In genomic region chr3:67381667-67382272, GRCh38 we compare ENCODE assay signal across 8 cellular contexts.
DNase-seq lines count a peak whose midpoint lies in the region; ATAC-seq and TF ChIP-seq lines count a peak whose summit lies in the region.

No MANE protein-coding gene starts in this region.

- no peaks in the 10 kb centered on the region for H3K9me3 Mint-ChIP-seq in activated CD8-positive, alpha-beta memory T cell treated with anti-CD3 and anti-CD28 coated beads, Interleukin-2, amount 10 ng/mL, durations not matched to agents 7 days and 5 days (ENCODE audit: low read depth)

- no peak for ATAC-seq in lung (ENCODE audit: insufficient read depth, low FRiP score)
- ATAC-seq in activated CD8-positive, alpha-beta memory T cell treated with anti-CD3 and anti-CD28 coated beads, Interleukin-2, amount 10 ng/mL, durations not matched to agents 7 days and 5 days: no peak

- no peaks in the 10 kb centered on the region for H3K27me3 Mint-ChIP-seq in activated CD8-positive, alpha-beta memory T cell treated with anti-CD3 and anti-CD28 coated beads, Interleukin-2, amount 10 ng/mL, durations not matched to agents 7 days and 5 days

- no peak overlapping the region for H3K4me3 Mint-ChIP-seq in activated CD8-positive, alpha-beta memory T cell treated with anti-CD3 and anti-CD28 coated beads, Interleukin-2, amount 10 ng/mL, durations not matched to agents 7 days and 5 days

- TF ChIP-seq RAD21 in Ishikawa (IDR thresholded peaks at IDR 0.05; ENCODE audit: low read depth): peak; percentile 65

- H3K4me1 Mint-ChIP-seq in activated CD8-positive, alpha-beta memory T cell treated with anti-CD3 and anti-CD28 coated beads, Interleukin-2, amount 10 ng/mL, durations not matched to agents 7 days and 5 days: no peaks in the 10 kb centered on the region

- peak; percentile 40 for TF ChIP-seq CTCF in lung (IDR thresholded peaks at IDR 0.05; ENCODE audit: control extremely low read depth, extremely low read depth)

- WGBS in lung, 2 donors: 54 to 63% methylated on average over 4 of the region's 4 CpGs

- DNase-seq in DMS 273 (lab: John Stamatoyannopoulos, UW; ENCODE audit: unreplicated experiment) (peak; percentile 48), DMS 273 treated with DMSO at 0.1 percent for 48 hours (lab: John Stamatoyannopoulos, UW) (no peak), astrocyte of the hippocampus (ENCODE audit: low read depth, low spot score) (peak; percentile 48), lung (ENCODE audit: low spot score) (no peak), OCI-M2 (lab: John Stamatoyannopoulos, UW; ENCODE audit: unreplicated experiment) (no peak), NCI-H345 (lab: John Stamatoyannopoulos, UW) (no peak)
- no peak for DNase-seq in activated CD8-positive, alpha-beta memory T cell treated with anti-CD3 and anti-CD28 coated beads, Interleukin-2, amount 10 ng/mL, durations not matched to agents 7 days and 5 days

- H3K9me3 ChIP-seq in lung (ENCODE audit: control insufficient read depth in 2 of 2, insufficient read depth in 1 of 2, low read length in 1 of 2): no peaks in the 10 kb centered on the region

- H3K27me3 ChIP-seq in lung (ENCODE audit: control insufficient read depth, insufficient read depth): no peaks in the 10 kb centered on the region

- no peaks in the 10 kb centered on the region for H3K36me3 ChIP-seq in lung (ENCODE audit: control insufficient read depth in 2 of 2, insufficient read depth in 2 of 2, low read length in 2 of 2)

- no peak overlapping the region for H3K4me3 ChIP-seq in lung

- no peak overlapping the region for H3K27ac Mint-ChIP-seq in activated CD8-positive, alpha-beta memory T cell treated with anti-CD3 and anti-CD28 coated beads, Interleukin-2, amount 10 ng/mL, durations not matched to agents 7 days and 5 days

- H3K4me1 ChIP-seq in lung (ENCODE audit: control insufficient read depth in 2 of 2, insufficient read depth in 2 of 2, low read length in 2 of 2): peaks cover 2 to 12% of the 10 kb centered on the region in 2 donors

- no peak for TF ChIP-seq EP300 in Ishikawa (IDR thresholded peaks at IDR 0.05; ENCODE audit: borderline replicate concordance)

- H3K27ac ChIP-seq in lung (ENCODE audit: low read depth in 1 of 2, low read length in 1 of 2): no peak overlapping the region

- peaks cover 12% of the 10 kb centered on the region for H3K36me3 Mint-ChIP-seq in activated CD8-positive, alpha-beta memory T cell treated with anti-CD3 and anti-CD28 coated beads, Interleukin-2, amount 10 ng/mL, durations not matched to agents 7 days and 5 days

- CTCF ChIA-PET in activated CD8-positive, alpha-beta memory T cell treated with anti-CD3 and anti-CD28 coated beads, Interleukin-2, amount 10 ng/mL, durations not matched to agents 7 days and 5 days (lab: Charles Lee): interaction anchor here (1.2 to 2.6 kb wide), 4 partner anchors 268 to 1512 kb away, joined by 3 to 15 read pairs (median 4); no protein-coding TSS in a partner anchor

TF ChIP-seq in Ishikawa, 13 proteins besides CTCF, POLR2A, EP300 and RAD21:
- TF ChIP-seq USF1 (IDR thresholded peaks at IDR 0.05) (no peak), NFIC (IDR thresholded peaks at IDR 0.05) (0 out of 2 replicates have a peak, but pooled peaks have one; percentile 25), MAX (IDR thresholded peaks at IDR 0.05) (no peak), REST (IDR thresholded peaks at IDR 0.05; ENCODE audit: low read depth) (no peak)

Comparison
In these comparisons a context has a peak if more than half of its experiments do, and no peak if none do; other contexts are left out.
1. DNase-seq: peak in DMS 273 (single experiment) and astrocyte of the hippocampus (single experiment); none in DMS 273 treated with DMSO at 0.1 percent for 48 hours (single experiment), lung (single experiment), OCI-M2 (single experiment), NCI-H345 (single experiment) and activated CD8-positive, alpha-beta memory T cell treated with anti-CD3 and anti-CD28 coated beads, Interleukin-2, amount 10 ng/mL, durations not matched to agents 7 days and 5 days (single experiment).